Comparison of ENCODE assay signal across 1 cellular context in the genomic region with DNA sequence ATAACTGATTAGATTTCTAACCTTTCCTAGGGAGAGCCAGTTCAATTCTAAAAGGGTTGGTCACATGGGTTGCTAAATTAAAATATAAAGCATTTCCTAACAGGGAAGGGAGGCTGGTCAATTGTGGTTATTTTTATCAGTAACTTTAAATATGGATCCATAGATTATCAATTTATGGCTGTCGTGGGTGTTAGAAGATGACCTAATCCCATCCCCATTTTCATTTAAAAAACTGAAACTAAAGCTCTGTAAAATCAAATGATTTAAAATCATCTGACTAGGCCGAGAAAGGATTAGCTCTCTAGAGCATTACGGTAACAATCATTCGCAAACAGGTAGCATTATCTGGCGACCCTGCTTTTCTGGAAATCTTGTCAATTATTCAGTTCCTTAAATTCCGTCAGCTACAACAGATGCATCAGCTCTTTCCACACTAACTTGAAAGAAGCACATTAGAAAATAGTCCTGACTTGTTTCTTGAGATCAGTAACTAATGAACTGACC.
TF ChIP-seq lines count a peak whose summit lies in the region.

No MANE protein-coding gene starts in this region.

TF ChIP-seq in K562, 482 proteins besides CTCF, POLR2A, EP300 and RAD21 (continued from another document and continues in another):
- TF ChIP-seq, protein P1, sequence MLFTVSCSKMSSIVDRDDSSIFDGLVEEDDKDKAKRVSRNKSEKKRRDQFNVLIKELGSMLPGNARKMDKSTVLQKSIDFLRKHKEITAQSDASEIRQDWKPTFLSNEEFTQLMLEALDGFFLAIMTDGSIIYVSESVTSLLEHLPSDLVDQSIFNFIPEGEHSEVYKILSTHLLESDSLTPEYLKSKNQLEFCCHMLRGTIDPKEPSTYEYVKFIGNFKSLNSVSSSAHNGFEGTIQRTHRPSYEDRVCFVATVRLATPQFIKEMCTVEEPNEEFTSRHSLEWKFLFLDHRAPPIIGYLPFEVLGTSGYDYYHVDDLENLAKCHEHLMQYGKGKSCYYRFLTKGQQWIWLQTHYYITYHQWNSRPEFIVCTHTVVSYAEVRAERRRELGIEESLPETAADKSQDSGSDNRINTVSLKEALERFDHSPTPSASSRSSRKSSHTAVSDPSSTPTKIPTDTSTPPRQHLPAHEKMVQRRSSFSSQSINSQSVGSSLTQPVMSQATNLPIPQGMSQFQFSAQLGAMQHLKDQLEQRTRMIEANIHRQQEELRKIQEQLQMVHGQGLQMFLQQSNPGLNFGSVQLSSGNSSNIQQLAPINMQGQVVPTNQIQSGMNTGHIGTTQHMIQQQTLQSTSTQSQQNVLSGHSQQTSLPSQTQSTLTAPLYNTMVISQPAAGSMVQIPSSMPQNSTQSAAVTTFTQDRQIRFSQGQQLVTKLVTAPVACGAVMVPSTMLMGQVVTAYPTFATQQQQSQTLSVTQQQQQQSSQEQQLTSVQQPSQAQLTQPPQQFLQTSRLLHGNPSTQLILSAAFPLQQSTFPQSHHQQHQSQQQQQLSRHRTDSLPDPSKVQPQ (CRISPR knock-in tag; IDR thresholded peaks at IDR 0.05; ENCODE audit: borderline replicate concordance) = no peak
- no peak for TF ChIP-seq FOS (IDR thresholded peaks at IDR 0.05; ENCODE audit: extremely low read depth, insufficient read length)
- TF ChIP-seq, protein P2, sequence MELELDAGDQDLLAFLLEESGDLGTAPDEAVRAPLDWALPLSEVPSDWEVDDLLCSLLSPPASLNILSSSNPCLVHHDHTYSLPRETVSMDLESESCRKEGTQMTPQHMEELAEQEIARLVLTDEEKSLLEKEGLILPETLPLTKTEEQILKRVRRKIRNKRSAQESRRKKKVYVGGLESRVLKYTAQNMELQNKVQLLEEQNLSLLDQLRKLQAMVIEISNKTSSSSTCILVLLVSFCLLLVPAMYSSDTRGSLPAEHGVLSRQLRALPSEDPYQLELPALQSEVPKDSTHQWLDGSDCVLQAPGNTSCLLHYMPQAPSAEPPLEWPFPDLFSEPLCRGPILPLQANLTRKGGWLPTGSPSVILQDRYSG (tag; conservative IDR thresholded peaks at IDR 0.05; ENCODE audit: low read depth) = no peak
- TF ChIP-seq ZNF232 (CRISPR knock-in tag; IDR thresholded peaks at IDR 0.05) = no peak
- no peak for TF ChIP-seq ZNF347 (CRISPR knock-in tag; IDR thresholded peaks at IDR 0.05; ENCODE audit: low read depth)
- no peak for TF ChIP-seq DIDO1 (tag; IDR thresholded peaks at IDR 0.05; ENCODE audit: low read depth)
- TF ChIP-seq FOXJ3 (CRISPR knock-in tag; IDR thresholded peaks at IDR 0.05) = no peak
- no peak for TF ChIP-seq ZNF586 (CRISPR knock-in tag; conservative IDR thresholded peaks at IDR 0.05)
- TF ChIP-seq, protein P3, sequence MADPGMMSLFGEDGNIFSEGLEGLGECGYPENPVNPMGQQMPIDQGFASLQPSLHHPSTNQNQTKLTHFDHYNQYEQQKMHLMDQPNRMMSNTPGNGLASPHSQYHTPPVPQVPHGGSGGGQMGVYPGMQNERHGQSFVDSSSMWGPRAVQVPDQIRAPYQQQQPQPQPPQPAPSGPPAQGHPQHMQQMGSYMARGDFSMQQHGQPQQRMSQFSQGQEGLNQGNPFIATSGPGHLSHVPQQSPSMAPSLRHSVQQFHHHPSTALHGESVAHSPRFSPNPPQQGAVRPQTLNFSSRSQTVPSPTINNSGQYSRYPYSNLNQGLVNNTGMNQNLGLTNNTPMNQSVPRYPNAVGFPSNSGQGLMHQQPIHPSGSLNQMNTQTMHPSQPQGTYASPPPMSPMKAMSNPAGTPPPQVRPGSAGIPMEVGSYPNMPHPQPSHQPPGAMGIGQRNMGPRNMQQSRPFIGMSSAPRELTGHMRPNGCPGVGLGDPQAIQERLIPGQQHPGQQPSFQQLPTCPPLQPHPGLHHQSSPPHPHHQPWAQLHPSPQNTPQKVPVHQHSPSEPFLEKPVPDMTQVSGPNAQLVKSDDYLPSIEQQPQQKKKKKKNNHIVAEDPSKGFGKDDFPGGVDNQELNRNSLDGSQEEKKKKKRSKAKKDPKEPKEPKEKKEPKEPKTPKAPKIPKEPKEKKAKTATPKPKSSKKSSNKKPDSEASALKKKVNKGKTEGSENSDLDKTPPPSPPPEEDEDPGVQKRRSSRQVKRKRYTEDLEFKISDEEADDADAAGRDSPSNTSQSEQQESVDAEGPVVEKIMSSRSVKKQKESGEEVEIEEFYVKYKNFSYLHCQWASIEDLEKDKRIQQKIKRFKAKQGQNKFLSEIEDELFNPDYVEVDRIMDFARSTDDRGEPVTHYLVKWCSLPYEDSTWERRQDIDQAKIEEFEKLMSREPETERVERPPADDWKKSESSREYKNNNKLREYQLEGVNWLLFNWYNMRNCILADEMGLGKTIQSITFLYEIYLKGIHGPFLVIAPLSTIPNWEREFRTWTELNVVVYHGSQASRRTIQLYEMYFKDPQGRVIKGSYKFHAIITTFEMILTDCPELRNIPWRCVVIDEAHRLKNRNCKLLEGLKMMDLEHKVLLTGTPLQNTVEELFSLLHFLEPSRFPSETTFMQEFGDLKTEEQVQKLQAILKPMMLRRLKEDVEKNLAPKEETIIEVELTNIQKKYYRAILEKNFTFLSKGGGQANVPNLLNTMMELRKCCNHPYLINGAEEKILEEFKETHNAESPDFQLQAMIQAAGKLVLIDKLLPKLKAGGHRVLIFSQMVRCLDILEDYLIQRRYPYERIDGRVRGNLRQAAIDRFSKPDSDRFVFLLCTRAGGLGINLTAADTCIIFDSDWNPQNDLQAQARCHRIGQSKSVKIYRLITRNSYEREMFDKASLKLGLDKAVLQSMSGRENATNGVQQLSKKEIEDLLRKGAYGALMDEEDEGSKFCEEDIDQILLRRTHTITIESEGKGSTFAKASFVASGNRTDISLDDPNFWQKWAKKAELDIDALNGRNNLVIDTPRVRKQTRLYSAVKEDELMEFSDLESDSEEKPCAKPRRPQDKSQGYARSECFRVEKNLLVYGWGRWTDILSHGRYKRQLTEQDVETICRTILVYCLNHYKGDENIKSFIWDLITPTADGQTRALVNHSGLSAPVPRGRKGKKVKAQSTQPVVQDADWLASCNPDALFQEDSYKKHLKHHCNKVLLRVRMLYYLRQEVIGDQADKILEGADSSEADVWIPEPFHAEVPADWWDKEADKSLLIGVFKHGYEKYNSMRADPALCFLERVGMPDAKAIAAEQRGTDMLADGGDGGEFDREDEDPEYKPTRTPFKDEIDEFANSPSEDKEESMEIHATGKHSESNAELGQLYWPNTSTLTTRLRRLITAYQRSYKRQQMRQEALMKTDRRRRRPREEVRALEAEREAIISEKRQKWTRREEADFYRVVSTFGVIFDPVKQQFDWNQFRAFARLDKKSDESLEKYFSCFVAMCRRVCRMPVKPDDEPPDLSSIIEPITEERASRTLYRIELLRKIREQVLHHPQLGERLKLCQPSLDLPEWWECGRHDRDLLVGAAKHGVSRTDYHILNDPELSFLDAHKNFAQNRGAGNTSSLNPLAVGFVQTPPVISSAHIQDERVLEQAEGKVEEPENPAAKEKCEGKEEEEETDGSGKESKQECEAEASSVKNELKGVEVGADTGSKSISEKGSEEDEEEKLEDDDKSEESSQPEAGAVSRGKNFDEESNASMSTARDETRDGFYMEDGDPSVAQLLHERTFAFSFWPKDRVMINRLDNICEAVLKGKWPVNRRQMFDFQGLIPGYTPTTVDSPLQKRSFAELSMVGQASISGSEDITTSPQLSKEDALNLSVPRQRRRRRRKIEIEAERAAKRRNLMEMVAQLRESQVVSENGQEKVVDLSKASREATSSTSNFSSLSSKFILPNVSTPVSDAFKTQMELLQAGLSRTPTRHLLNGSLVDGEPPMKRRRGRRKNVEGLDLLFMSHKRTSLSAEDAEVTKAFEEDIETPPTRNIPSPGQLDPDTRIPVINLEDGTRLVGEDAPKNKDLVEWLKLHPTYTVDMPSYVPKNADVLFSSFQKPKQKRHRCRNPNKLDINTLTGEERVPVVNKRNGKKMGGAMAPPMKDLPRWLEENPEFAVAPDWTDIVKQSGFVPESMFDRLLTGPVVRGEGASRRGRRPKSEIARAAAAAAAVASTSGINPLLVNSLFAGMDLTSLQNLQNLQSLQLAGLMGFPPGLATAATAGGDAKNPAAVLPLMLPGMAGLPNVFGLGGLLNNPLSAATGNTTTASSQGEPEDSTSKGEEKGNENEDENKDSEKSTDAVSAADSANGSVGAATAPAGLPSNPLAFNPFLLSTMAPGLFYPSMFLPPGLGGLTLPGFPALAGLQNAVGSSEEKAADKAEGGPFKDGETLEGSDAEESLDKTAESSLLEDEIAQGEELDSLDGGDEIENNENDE (IDR thresholded peaks at IDR 0.05; ENCODE audit: low read depth, low read length) = no peak
- no peak for TF ChIP-seq TEAD1 (CRISPR knock-in tag; IDR thresholded peaks at IDR 0.05)
- TF ChIP-seq GTF2A2 (tag; IDR thresholded peaks at IDR 0.05) = no peak
- TF ChIP-seq, protein P4, sequence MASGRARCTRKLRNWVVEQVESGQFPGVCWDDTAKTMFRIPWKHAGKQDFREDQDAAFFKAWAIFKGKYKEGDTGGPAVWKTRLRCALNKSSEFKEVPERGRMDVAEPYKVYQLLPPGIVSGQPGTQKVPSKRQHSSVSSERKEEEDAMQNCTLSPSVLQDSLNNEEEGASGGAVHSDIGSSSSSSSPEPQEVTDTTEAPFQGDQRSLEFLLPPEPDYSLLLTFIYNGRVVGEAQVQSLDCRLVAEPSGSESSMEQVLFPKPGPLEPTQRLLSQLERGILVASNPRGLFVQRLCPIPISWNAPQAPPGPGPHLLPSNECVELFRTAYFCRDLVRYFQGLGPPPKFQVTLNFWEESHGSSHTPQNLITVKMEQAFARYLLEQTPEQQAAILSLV (tag; IDR thresholded peaks at IDR 0.05) = no peak
- peak; percentile 72; the same call in 1 of the 2 replicates for TF ChIP-seq SPI1 (IDR thresholded peaks at IDR 0.05; ENCODE audit: borderline replicate concordance, low read depth, low read length)
- TF ChIP-seq NFIC (IDR thresholded peaks at IDR 0.05) = no peak
- TF ChIP-seq ZNF12 (CRISPR knock-in tag; IDR thresholded peaks at IDR 0.05) = no peak; the same call in 1 of the 2 replicates
- TF ChIP-seq ZNF780A (CRISPR knock-in tag; IDR thresholded peaks at IDR 0.05) = no peak
- TF ChIP-seq RBM39 (optimal IDR thresholded peaks at IDR 0.05; ENCODE audit: low read depth, low read length) = no peak
- no peak for TF ChIP-seq KLF16 (IDR thresholded peaks at IDR 0.05)
- TF ChIP-seq PHB (CRISPR knock-in tag; IDR thresholded peaks at IDR 0.05) = no peak
- TF ChIP-seq STAT5B (CRISPR knock-in tag; IDR thresholded peaks at IDR 0.05) = no peak
- TF ChIP-seq ZNF212 (CRISPR knock-in tag; IDR thresholded peaks at IDR 0.05) = no peak
- TF ChIP-seq, protein P5, sequence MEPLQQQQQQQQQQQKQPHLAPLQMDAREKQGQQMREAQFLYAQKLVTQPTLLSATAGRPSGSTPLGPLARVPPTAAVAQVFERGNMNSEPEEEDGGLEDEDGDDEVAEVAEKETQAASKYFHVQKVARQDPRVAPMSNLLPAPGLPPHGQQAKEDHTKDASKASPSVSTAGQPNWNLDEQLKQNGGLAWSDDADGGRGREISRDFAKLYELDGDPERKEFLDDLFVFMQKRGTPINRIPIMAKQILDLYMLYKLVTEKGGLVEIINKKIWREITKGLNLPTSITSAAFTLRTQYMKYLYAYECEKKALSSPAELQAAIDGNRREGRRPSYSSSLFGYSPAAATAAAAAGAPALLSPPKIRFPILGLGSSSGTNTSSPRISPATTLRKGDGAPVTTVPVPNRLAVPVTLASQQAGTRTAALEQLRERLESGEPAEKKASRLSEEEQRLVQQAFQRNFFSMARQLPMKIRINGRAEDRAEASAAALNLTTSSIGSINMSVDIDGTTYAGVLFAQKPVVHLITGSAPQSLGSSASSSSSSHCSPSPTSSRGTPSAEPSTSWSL (CRISPR knock-in tag; IDR thresholded peaks at IDR 0.05; ENCODE audit: borderline replicate concordance) = no peak
- 0 out of 4 replicates have a peak, but pooled peaks of 1 of the 2 experiments have one; percentile 91 for TF ChIP-seq ARNT (IDR thresholded peaks at IDR 0.05)
- TF ChIP-seq ATF1 (CRISPR knock-in tag; IDR thresholded peaks at IDR 0.05) = no peak
- no peak for TF ChIP-seq ATF1 (tag; IDR thresholded peaks at IDR 0.05)
- TF ChIP-seq, protein P6, sequence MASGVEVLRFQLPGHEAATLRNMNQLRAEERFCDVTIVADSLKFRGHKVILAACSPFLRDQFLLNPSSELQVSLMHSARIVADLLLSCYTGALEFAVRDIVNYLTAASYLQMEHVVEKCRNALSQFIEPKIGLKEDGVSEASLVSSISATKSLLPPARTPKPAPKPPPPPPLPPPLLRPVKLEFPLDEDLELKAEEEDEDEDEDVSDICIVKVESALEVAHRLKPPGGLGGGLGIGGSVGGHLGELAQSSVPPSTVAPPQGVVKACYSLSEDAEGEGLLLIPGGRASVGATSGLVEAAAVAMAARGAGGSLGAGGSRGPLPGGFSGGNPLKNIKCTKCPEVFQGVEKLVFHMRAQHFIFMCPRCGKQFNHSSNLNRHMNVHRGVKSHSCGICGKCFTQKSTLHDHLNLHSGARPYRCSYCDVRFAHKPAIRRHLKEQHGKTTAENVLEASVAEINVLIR (CRISPR knock-in tag; IDR thresholded peaks at IDR 0.05) = no peak
- TF ChIP-seq FOXA3 (CRISPR knock-in tag; conservative IDR thresholded peaks at IDR 0.05 in 1 of 2, IDR thresholded peaks at IDR 0.05 in 1 of 2) = no peak
- no peak for TF ChIP-seq MCM3 (IDR thresholded peaks at IDR 0.05)
- TF ChIP-seq, protein P7, sequence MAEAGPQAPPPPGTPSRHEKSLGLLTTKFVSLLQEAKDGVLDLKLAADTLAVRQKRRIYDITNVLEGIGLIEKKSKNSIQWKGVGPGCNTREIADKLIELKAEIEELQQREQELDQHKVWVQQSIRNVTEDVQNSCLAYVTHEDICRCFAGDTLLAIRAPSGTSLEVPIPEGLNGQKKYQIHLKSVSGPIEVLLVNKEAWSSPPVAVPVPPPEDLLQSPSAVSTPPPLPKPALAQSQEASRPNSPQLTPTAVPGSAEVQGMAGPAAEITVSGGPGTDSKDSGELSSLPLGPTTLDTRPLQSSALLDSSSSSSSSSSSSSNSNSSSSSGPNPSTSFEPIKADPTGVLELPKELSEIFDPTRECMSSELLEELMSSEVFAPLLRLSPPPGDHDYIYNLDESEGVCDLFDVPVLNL (CRISPR knock-in tag; IDR thresholded peaks at IDR 0.05; ENCODE audit: low read depth) = no peak
- no peak for TF ChIP-seq EZH2 (IDR thresholded peaks at IDR 0.05; ENCODE audit: borderline replicate concordance, low read depth, low read length)
- no peak for TF ChIP-seq MEF2A (IDR thresholded peaks at IDR 0.05; ENCODE audit: control insufficient read depth, low read depth, low read length)
- no peak for TF ChIP-seq ZNF174 (CRISPR knock-in tag; IDR thresholded peaks at IDR 0.05)
- no peak for TF ChIP-seq TOE1 (IDR thresholded peaks at IDR 0.05; ENCODE audit: borderline replicate concordance)
- TF ChIP-seq TOE1 (CRISPR knock-in tag; IDR thresholded peaks at IDR 0.05; ENCODE audit: borderline replicate concordance, low read depth) = no peak
- TF ChIP-seq SREBF2 (CRISPR knock-in tag; IDR thresholded peaks at IDR 0.05) = no peak
- no peak for TF ChIP-seq ZNF121 (CRISPR knock-in tag; conservative IDR thresholded peaks at IDR 0.05)
- TF ChIP-seq POU5F1 (IDR thresholded peaks at IDR 0.05; ENCODE audit: borderline replicate concordance, low read depth, low read length, partially characterized antibody) = no peak
- no peak for TF ChIP-seq GTF2F1 (IDR thresholded peaks at IDR 0.05; ENCODE audit: low read depth, low read length)
- no peak for TF ChIP-seq MCM2 (IDR thresholded peaks at IDR 0.05; ENCODE audit: low read depth)
- peak; percentile 96; the same call in 1 of the 2 replicates for TF ChIP-seq BRD4 (IDR thresholded peaks at IDR 0.05)
- TF ChIP-seq CBX1 (IDR thresholded peaks at IDR 0.05; ENCODE audit: low read depth) = no peak
- no peak for TF ChIP-seq MCM5 (IDR thresholded peaks at IDR 0.05; ENCODE audit: low read depth)
- TF ChIP-seq TCF7L2 (IDR thresholded peaks at IDR 0.05; ENCODE audit: low read depth, low read length) = no peak
- TF ChIP-seq NFE2 (IDR thresholded peaks at IDR 0.05; ENCODE audit: low read depth) = no peak
- no peak for TF ChIP-seq SLC30A9 (CRISPR knock-in tag; IDR thresholded peaks at IDR 0.05)
- no peak for TF ChIP-seq GABPB1 (CRISPR knock-in tag; IDR thresholded peaks at IDR 0.05)
- TF ChIP-seq ZNF707 (CRISPR knock-in tag; conservative IDR thresholded peaks at IDR 0.05) = no peak
- TF ChIP-seq SMAD2 (IDR thresholded peaks at IDR 0.05; ENCODE audit: low read depth, low read length) = no peak
- no peak for TF ChIP-seq MTA1 (IDR thresholded peaks at IDR 0.05; ENCODE audit: borderline replicate concordance)
